26 cellular contexts compared by ENCODE assay signal in genomic region chr5:91011029-91011428, GRCh38.
"Had no signal": no experiment of that assay in that cellular context is flagged by ENCODE, and none has a peak within 500 bp of the region (broad histone marks: within the 10 kb centered on the region; RNA-seq: fewer than 3 reads in every experiment).

No MANE protein-coding gene starts in this region.

- H3K36me3 Mint-ChIP-seq: activated CD8-positive, alpha-beta memory T cell treated with anti-CD3 and anti-CD28 coated beads, Interleukin-2, amount 10 ng/mL, durations not matched to agents 7 days and 5 days; activated naive CD4-positive, alpha-beta T cell treated with anti-CD3 and anti-CD28 coated beads, Interleukin-2, amount 50 U/mL, for 24 hours; T-cell had no signal

- ATAC-seq: activated CD8-positive, alpha-beta memory T cell treated with anti-CD3 and anti-CD28 coated beads, Interleukin-2, amount 10 ng/mL, durations not matched to agents 7 days and 5 days; T-cell had no signal

- H3K4me1 Mint-ChIP-seq: activated B cell treated with CpG ODN at 0.5 μM for 24 hours; activated CD4-positive, alpha-beta T cell treated with anti-CD3 and anti-CD28 coated beads, Interleukin-2, amount 10 ng/mL, durations not matched to agents 24 days and 14 days; activated CD8-positive, alpha-beta memory T cell treated with anti-CD3 and anti-CD28 coated beads, Interleukin-2, amount 10 ng/mL, durations not matched to agents 7 days and 5 days; activated naive CD4-positive, alpha-beta T cell treated with anti-CD3 and anti-CD28 coated beads, Interleukin-2, amount 50 U/mL, for 24 hours; central memory CD8-positive, alpha-beta T cell; T-cell had no signal

- H3K27ac Mint-ChIP-seq: activated B cell treated with CpG ODN at 0.5 μM for 24 hours; activated CD4-positive, alpha-beta T cell treated with anti-CD3 and anti-CD28 coated beads, Interleukin-2, amount 10 ng/mL, durations not matched to agents 24 days and 14 days; activated CD8-positive, alpha-beta memory T cell treated with anti-CD3 and anti-CD28 coated beads, Interleukin-2, amount 10 ng/mL, durations not matched to agents 7 days and 5 days; activated naive CD4-positive, alpha-beta T cell treated with anti-CD3 and anti-CD28 coated beads, Interleukin-2, amount 50 U/mL, for 24 hours; activated T-cell treated with anti-CD3 and anti-CD28 coated beads, Interleukin-2, amount 50 U/mL, for 24 hours; activated T-helper 1 cell treated with anti-CD3 and anti-CD28 coated beads, Interleukin-12 subunit alpha, Interleukin-12 subunit beta, Interleukin-2, Interleukin-4 antibody, amounts not matched to agents 30 ng/mL and 10 ng/mL and 1 ng/mL, durations not matched to agents 14 hours and 24 hours and 36 hours; T-cell had no signal

- FAIRE-seq: astrocyte had no signal

- H3K4me3 ChIP-seq: PC-9 had no signal

- H3K4me3 Mint-ChIP-seq: activated B cell treated with CpG ODN at 0.5 μM for 24 hours; activated CD4-positive, alpha-beta T cell treated with anti-CD3 and anti-CD28 coated beads, Interleukin-2, amount 10 ng/mL, durations not matched to agents 24 days and 14 days; activated CD8-positive, alpha-beta memory T cell treated with anti-CD3 and anti-CD28 coated beads, Interleukin-2, amount 10 ng/mL, durations not matched to agents 7 days and 5 days; activated naive CD4-positive, alpha-beta T cell treated with anti-CD3 and anti-CD28 coated beads, Interleukin-2, amount 50 U/mL, for 24 hours; activated T-cell treated with anti-CD3 and anti-CD28 coated beads, Interleukin-2, amount 50 U/mL, for 24 hours; activated T-helper 1 cell treated with anti-CD3 and anti-CD28 coated beads, Interleukin-12 subunit alpha, Interleukin-12 subunit beta, Interleukin-2, Interleukin-4 antibody, amounts not matched to agents 30 ng/mL and 10 ng/mL and 1 ng/mL, durations not matched to agents 14 hours and 24 hours and 36 hours; brain; central memory CD8-positive, alpha-beta T cell; T-cell had no signal

- DNase-seq: activated B cell treated with CpG ODN at 0.5 μM for 24 hours; activated CD4-positive, alpha-beta T cell treated with anti-CD3 and anti-CD28 coated beads for 1 hour; activated CD4-positive, alpha-beta T cell treated with anti-CD3 and anti-CD28 coated beads, Interleukin-2, amount 10 ng/mL, durations not matched to agents 24 days and 14 days; activated CD4-positive, alpha-beta T cell treated with anti-CD3 and anti-CD28 coated beads, Interleukin-2, amount 50 U/mL, for 48 hours; activated CD8-positive, alpha-beta memory T cell treated with anti-CD3 and anti-CD28 coated beads, Interleukin-2, amount 10 ng/mL, durations not matched to agents 7 days and 5 days; activated effector memory CD4-positive, alpha-beta T cell treated with Interleukin-2 at 50 U/mL for 16 hours; activated naive CD4-positive, alpha-beta T cell; activated T-cell treated with anti-CD3 and anti-CD28 coated beads, Interleukin-2, amount 50 U/mL, for 24 hours; amniotic stem cell; NCI-H1092; NCI-H1417; NCI-H1694; NCI-H2029; NCI-H2107; NCI-H510A treated with DMSO at 0.1 percent for 48 hours; NCI-H69; PC-9; SIG-M5; T-cell; T-helper 2 cell; T1000 had no signal

- H3K27ac ChIP-seq: PC-9 had no signal

- H3K27me3 Mint-ChIP-seq: activated CD8-positive, alpha-beta memory T cell treated with anti-CD3 and anti-CD28 coated beads, Interleukin-2, amount 10 ng/mL, durations not matched to agents 7 days and 5 days had no signal
